Comparison of ENCODE assay signal across 14 cellular contexts in genomic region chr4:163758032-163758431, GRCh38.
DNase-seq lines count a peak whose midpoint lies in the region; ATAC-seq and TF ChIP-seq lines count a peak whose summit lies in the region.
"Had no signal": no experiment of that assay in that cellular context is flagged by ENCODE, and none has a peak within 500 bp of the region (broad histone marks: within the 10 kb centered on the region; RNA-seq: fewer than 3 reads in every experiment).

No MANE protein-coding gene starts in this region.

- peaks cover 3% of the 10 kb centered on the region; the same call in 1 of the 2 replicates for H3F3A ChIP-seq in Loucy (ENCODE audit: low read depth)

- ATAC-seq in foreskin keratinocyte (no peak), GM18502 (IDR thresholded peaks at IDR 0.05; ENCODE audit: poor library complexity, unreplicated experiment) (no peak)
- ATAC-seq: K562 had no signal

- H3K4me2 ChIP-seq in Loucy (ENCODE audit: low read depth, low read length, poor library complexity, severe bottlenecking), result no peak overlapping the region

- H3K27me3 ChIP-seq in A673 (replicated peaks; ENCODE audit: insufficient read depth, low read depth, low read length, poor library complexity), result no peaks in the 10 kb centered on the region
- no peaks in the 10 kb centered on the region for H3K27me3 ChIP-seq in Loucy (ENCODE audit: insufficient read depth, low read length, poor library complexity, severe bottlenecking)
- H3K27me3 ChIP-seq in foreskin keratinocyte, result no peaks in the 10 kb centered on the region
- H3K27me3 ChIP-seq: BE2C had no signal

- H4K20me1 ChIP-seq in Loucy (ENCODE audit: insufficient read depth, low read length, poor library complexity, severe bottlenecking), result no peaks in the 10 kb centered on the region

- H3K27ac ChIP-seq in A673 (ENCODE audit: low read depth, low read length, poor library complexity, severe bottlenecking) (no peak overlapping the region), foreskin keratinocyte (no peak overlapping the region)
- H3K27ac ChIP-seq: C4-2B had no signal

- H3K36me3 ChIP-seq in A673 (ENCODE audit: insufficient read depth, low read length, poor library complexity, severe bottlenecking), result no peaks in the 10 kb centered on the region
- H3K36me3 ChIP-seq in Loucy (ENCODE audit: insufficient read depth, low read length), result no peaks in the 10 kb centered on the region
- H3K36me3 ChIP-seq: BE2C had no signal

- H3K9me2 ChIP-seq in Loucy (replicated peaks; ENCODE audit: low read depth, low read length), result no peaks in the 10 kb centered on the region

- DNase-seq in A673 (ENCODE audit: low spot score) (peak; percentile 20), GM12865 (ENCODE audit: low read depth) (peak; percentile 6), foreskin keratinocyte (no peak), GM19240 (ENCODE audit: insufficient read length, low spot score) (no peak), RKO (ENCODE audit: low spot score) (no peak)
- DNase-seq: BE2C; CD4-positive, alpha-beta memory T cell; DND-41; GDM1; HCEC 1CT had no signal

- no peak overlapping the region for H3K9ac ChIP-seq in Loucy (ENCODE audit: low read depth, low read length, poor library complexity, severe bottlenecking)

- no peak overlapping the region for H2AFZ ChIP-seq in Loucy (ENCODE audit: low read length)

- no peaks in the 10 kb centered on the region for H3K9me3 ChIP-seq in A673 (ENCODE audit: low read depth, low read length, poor library complexity, severe bottlenecking)
- no peaks in the 10 kb centered on the region for H3K9me3 ChIP-seq in Loucy (ENCODE audit: insufficient read depth, low read depth, low read length)
- H3K9me3 ChIP-seq: BE2C had no signal

- H3K4me3 ChIP-seq in A673 (ENCODE audit: low read depth, low read length, poor library complexity, severe bottlenecking) (no peak overlapping the region), GM12865 (ENCODE audit: low read depth, low read length) (no peak overlapping the region), Loucy (ENCODE audit: low read length, poor library complexity, severe bottlenecking) (no peak overlapping the region)
- H3K4me3 ChIP-seq: K562 had no signal

- intact Hi-C loops in A673 (cut with micrococcal nuclease; ENCODE audit: unreplicated experiment), result loop anchor here (5.0 to 10.0 kb wide), 2 partner anchors 76 to 977 kb away; no protein-coding TSS in a partner anchor

- peak; percentile 30; the same call in 1 of the 2 replicates for TF ChIP-seq CTCF in A673 (conservative IDR thresholded peaks at IDR 0.05; ENCODE audit: low read depth, low read length)
- no peak for TF ChIP-seq CTCF in GM12865 (IDR thresholded peaks at IDR 0.05; ENCODE audit: insufficient read depth, low read depth, low read length, missing control alignments)
- TF ChIP-seq CTCF in Loucy (conservative IDR thresholded peaks at IDR 0.05; ENCODE audit: low read length), result 0 out of 2 replicates have a peak, but pooled peaks have one; percentile 10
- peak; percentile 8 for TF ChIP-seq CTCF in foreskin keratinocyte (conservative IDR thresholded peaks at IDR 0.05)

- no peaks in the 10 kb centered on the region for H3K79me2 ChIP-seq in Loucy (ENCODE audit: insufficient read depth, low read length)

- POLR2A ChIA-PET in A673 (lab: Charles Lee; ENCODE audit: low non-redundant PET), result no interaction called here

- H3K4me1 ChIP-seq in A673 (ENCODE audit: insufficient read depth, low read length, poor library complexity, severe bottlenecking) (peaks cover 14% of the 10 kb centered on the region), Loucy (ENCODE audit: insufficient read depth, low read length, poor library complexity, severe bottlenecking) (peaks cover 9% of the 10 kb centered on the region), foreskin keratinocyte (no peaks in the 10 kb centered on the region)
- H3K4me1 ChIP-seq: BE2C had no signal

- BruUV-seq in A673 (replicated peaks; lab: Mats Ljungman, UMichigan), result no TSS peak

- CTCF ChIA-PET in A673 (lab: Charles Lee), result no interaction called here

Comparison
In these comparisons a context has a peak if more than half of its experiments do, and no peak if none do; other contexts are left out.
1. DNase-seq: peak in A673 (single experiment) and GM12865 (single experiment); none in foreskin keratinocyte (0 of 2), GM19240 (single experiment) and RKO (single experiment).